ENCODE assay signal across 43 cellular contexts in genomic region chr3:13901935-13902584, GRCh38. TPM values are rescaled to one million over a fixed set of nuclear protein-coding genes. Genes with fewer than 3 reads are reported as not detected.
"Had no signal": no experiment of that assay in that cellular context is flagged by ENCODE, and none has a peak within 500 bp of the region (broad histone marks: within the 10 kb centered on the region; RNA-seq: fewer than 3 reads in every experiment).

No MANE protein-coding gene starts in this region.

- ATAC-seq: activated naive CD4-positive, alpha-beta T cell treated with anti-CD3 and anti-CD28 coated beads, Interleukin-2, amount 50 U/mL, for 72 hours; activated naive CD8-positive, alpha-beta T cell treated with anti-CD3 and anti-CD28 coated beads, Interleukin-2, amount 50 U/mL, for 24 hours; activated T-cell treated with anti-CD3 and anti-CD28 coated beads, Interleukin-2, amount 50 U/mL, for 4 hours; activated T-cell treated with anti-CD3 and anti-CD28 coated beads, Interleukin-2, amount 50 U/mL, for 72 hours; activated T-helper 17 cell treated with anti-CD3 and anti-CD28 coated beads, Interleukin-2, amount 50 U/mL, for 72 hours; body of pancreas had no signal

- DNase-seq: activated effector memory CD4-positive, alpha-beta T cell treated with anti-CD3 and anti-CD28 coated beads, Interleukin-2, amount 50 U/mL, for 16 hours; activated effector memory CD4-positive, alpha-beta T cell treated with Interleukin-2 at 50 U/mL for 16 hours; activated gamma-delta T cell; activated gamma-delta T cell treated with Interleukin-2 at 50 U/mL for 16 hours; activated naive CD4-positive, alpha-beta T cell; activated naive CD4-positive, alpha-beta T cell treated with anti-CD3 and anti-CD28 coated beads for 36 hours; activated naive CD4-positive, alpha-beta T cell treated with anti-CD3 and anti-CD28 coated beads, Interleukin-2, amount 10 ng/mL, durations not matched to agents 7 days and 5 days; activated naive CD4-positive, alpha-beta T cell treated with anti-CD3 and anti-CD28 coated beads, Interleukin-2, amount 50 U/mL, for 16 hours; activated naive CD4-positive, alpha-beta T cell treated with Interleukin-2 at 50 U/mL for 16 hours; activated naive CD8-positive, alpha-beta T cell treated with anti-CD3 and anti-CD28 coated beads for 36 hours; activated naive CD8-positive, alpha-beta T cell treated with anti-CD3 and anti-CD28 coated beads, Interleukin-2, amount 10 ng/mL, durations not matched to agents 7 days and 5 days; activated naive CD8-positive, alpha-beta T cell treated with anti-CD3 and anti-CD28 coated beads, Interleukin-2, amount 50 U/mL, for 24 hours; activated T-cell treated with anti-CD3 and anti-CD28 coated beads for 4 hours; activated T-cell treated with anti-CD3 and anti-CD28 coated beads, Interleukin-2, amount 50 U/mL, for 1 hour; activated T-cell treated with anti-CD3 and anti-CD28 coated beads, Interleukin-2, amount 50 U/mL, for 24 hours; activated T-cell treated with anti-CD3 and anti-CD28 coated beads, Interleukin-2, amount 50 U/mL, for 4 hours; activated T-cell treated with anti-CD3 and anti-CD28 coated beads, Interleukin-2, amount 50 U/mL, for 48 hours; activated T-cell treated with anti-CD3 and anti-CD28 coated beads, Interleukin-2, amount 50 U/mL, for 72 hours; adrenal gland; amniotic stem cell; amygdala; anterior cingulate cortex; aorta; body of pancreas; brain microvascular endothelial cell; caudate nucleus; central memory CD4-positive, alpha-beta T cell; cerebellar nuclear complex had no signal

- H3K36me3 ChIP-seq: adrenal gland, brain microvascular endothelial cell, breast epithelium, cardiac muscle cell had no signal

- H3K27ac ChIP-seq: adrenal gland, ascending aorta, body of pancreas, brain microvascular endothelial cell, breast epithelium, cardiac muscle cell had no signal

- H3K4me1 Mint-ChIP-seq: activated naive CD4-positive, alpha-beta T cell treated with anti-CD3 and anti-CD28 coated beads, Interleukin-2, amount 10 ng/mL, durations not matched to agents 7 days and 5 days; activated naive CD4-positive, alpha-beta T cell treated with anti-CD3 and anti-CD28 coated beads, Interleukin-2, amount 50 U/mL, for 24 hours; activated naive CD8-positive, alpha-beta T cell treated with anti-CD3 and anti-CD28 coated beads for 36 hours; activated naive CD8-positive, alpha-beta T cell treated with anti-CD3 and anti-CD28 coated beads, Interleukin-2, amount 10 ng/mL, durations not matched to agents 7 days and 5 days; activated naive CD8-positive, alpha-beta T cell treated with anti-CD3 and anti-CD28 coated beads, Interleukin-2, amount 50 U/mL, for 24 hours; activated T-helper 17 cell treated with anti-CD3 and anti-CD28 coated beads, Interleukin-2, amount 50 U/mL, for 72 hours; brain; central memory CD8-positive, alpha-beta T cell had no signal

- H3K27ac Mint-ChIP-seq: activated naive CD4-positive, alpha-beta T cell treated with anti-CD3 and anti-CD28 coated beads for 36 hours; activated naive CD4-positive, alpha-beta T cell treated with anti-CD3 and anti-CD28 coated beads, Interleukin-2, amount 10 ng/mL, durations not matched to agents 7 days and 5 days; activated naive CD4-positive, alpha-beta T cell treated with anti-CD3 and anti-CD28 coated beads, Interleukin-2, amount 50 U/mL, for 24 hours; activated naive CD4-positive, alpha-beta T cell treated with anti-CD3 and anti-CD28 coated beads, Interleukin-2, amount 50 U/mL, for 72 hours; activated naive CD8-positive, alpha-beta T cell; activated naive CD8-positive, alpha-beta T cell treated with anti-CD3 and anti-CD28 coated beads for 36 hours; activated naive CD8-positive, alpha-beta T cell treated with anti-CD3 and anti-CD28 coated beads, Interleukin-2, amount 10 ng/mL, durations not matched to agents 7 days and 5 days; activated naive CD8-positive, alpha-beta T cell treated with anti-CD3 and anti-CD28 coated beads, Interleukin-2, amount 50 U/mL, for 24 hours; activated T-cell treated with anti-CD3 and anti-CD28 coated beads, Interleukin-2, amount 50 U/mL, for 24 hours; activated T-cell treated with anti-CD3 and anti-CD28 coated beads, Interleukin-2, amount 50 U/mL, for 72 hours; activated T-helper 1 cell treated with anti-CD3 and anti-CD28 coated beads, Interleukin-12 subunit alpha, Interleukin-12 subunit beta, Interleukin-2, Interleukin-4 antibody, amounts not matched to agents 30 ng/mL and 10 ng/mL and 1 ng/mL, durations not matched to agents 14 hours and 24 hours and 36 hours; activated T-helper 17 cell treated with anti-CD3 and anti-CD28 coated beads, Interleukin-2, amount 50 U/mL, for 72 hours; activated T-helper 2 cell treated with anti-CD3 and anti-CD28 coated beads, Interferon-gamma antibody, Interleukin-2, Interleukin-4, amounts not matched to agents 10 μg/mL and 5 μg/mL and 100 μg/mL, durations not matched to agents 14 hours and 24 hours and 36 hours; brain had no signal

- H3K27me3 Mint-ChIP-seq: activated naive CD8-positive, alpha-beta T cell treated with anti-CD3 and anti-CD28 coated beads for 36 hours; activated naive CD8-positive, alpha-beta T cell treated with anti-CD3 and anti-CD28 coated beads, Interleukin-2, amount 10 ng/mL, durations not matched to agents 7 days and 5 days; activated naive CD8-positive, alpha-beta T cell treated with anti-CD3 and anti-CD28 coated beads, Interleukin-2, amount 50 U/mL, for 24 hours; activated T-cell treated with anti-CD3 and anti-CD28 coated beads, Interleukin-2, amount 50 U/mL, for 24 hours had no signal

- H3K36me3 Mint-ChIP-seq: brain had no signal

- H3K27me3 ChIP-seq: adrenal gland, ascending aorta, body of pancreas, brain microvascular endothelial cell, breast epithelium, cardiac muscle cell had no signal

- H3K4me3 Mint-ChIP-seq: activated naive CD4-positive, alpha-beta T cell treated with anti-CD3 and anti-CD28 coated beads for 36 hours; activated naive CD4-positive, alpha-beta T cell treated with anti-CD3 and anti-CD28 coated beads, Interleukin-2, amount 10 ng/mL, durations not matched to agents 7 days and 5 days; activated naive CD4-positive, alpha-beta T cell treated with anti-CD3 and anti-CD28 coated beads, Interleukin-2, amount 50 U/mL, for 24 hours; activated naive CD8-positive, alpha-beta T cell; activated naive CD8-positive, alpha-beta T cell treated with anti-CD3 and anti-CD28 coated beads for 36 hours; activated naive CD8-positive, alpha-beta T cell treated with anti-CD3 and anti-CD28 coated beads, Interleukin-2, amount 10 ng/mL, durations not matched to agents 7 days and 5 days; activated naive CD8-positive, alpha-beta T cell treated with anti-CD3 and anti-CD28 coated beads, Interleukin-2, amount 50 U/mL, for 24 hours; activated T-cell treated with anti-CD3 and anti-CD28 coated beads, Interleukin-2, amount 50 U/mL, for 24 hours; activated T-cell treated with anti-CD3 and anti-CD28 coated beads, Interleukin-2, amount 50 U/mL, for 4 hours; activated T-cell treated with anti-CD3 and anti-CD28 coated beads, Interleukin-2, amount 50 U/mL, for 72 hours; activated T-helper 1 cell treated with anti-CD3 and anti-CD28 coated beads, Interleukin-12 subunit alpha, Interleukin-12 subunit beta, Interleukin-2, Interleukin-4 antibody, amounts not matched to agents 30 ng/mL and 10 ng/mL and 1 ng/mL, durations not matched to agents 14 hours and 24 hours and 36 hours; activated T-helper 17 cell treated with anti-CD3 and anti-CD28 coated beads, Interleukin-2, amount 50 U/mL, for 72 hours; brain; central memory CD8-positive, alpha-beta T cell had no signal

- H3K4me1 ChIP-seq: adrenal gland, ascending aorta, body of pancreas, breast epithelium had no signal

- FAIRE-seq: astrocyte, bronchial epithelial cell had no signal

- H3K4me3 ChIP-seq: adrenal gland, ascending aorta, body of pancreas, breast epithelium, cardiac muscle cell had no signal

RNA-seq across cellular contexts. Expression of gene WNT7A, which starts 22.2 kb away (rescaled TPM):
- total RNA-seq: activated T-helper 1 cell treated with anti-CD3 and anti-CD28 coated beads, Interleukin-12 subunit alpha, Interleukin-12 subunit beta, Interleukin-2, Interleukin-4 antibody, amounts not matched to agents 30 ng/mL and 10 ng/mL and 1 ng/mL, durations not matched to agents 14 hours and 24 hours and 36 hours; activated T-helper 2 cell treated with anti-CD3 and anti-CD28 coated beads, Interferon-gamma antibody, Interleukin-2, Interleukin-4, amounts not matched to agents 10 μg/mL and 5 μg/mL and 100 μg/mL, durations not matched to agents 14 hours and 24 hours and 36 hours; aorta; ascending aorta; breast epithelium; cardiac muscle cell; cardiac septum; chondrocyte had no signal
- polyA plus RNA-seq: adrenal gland, aorta, cardiac muscle cell had no signal
